1 cellular context compared by ENCODE assay signal in genomic region chr7:135490783-135491182, GRCh38.
TF ChIP-seq lines count a peak whose summit lies in the region.

No MANE protein-coding gene starts in this region.

TF ChIP-seq in K562, 482 proteins besides CTCF, POLR2A, EP300 and RAD21 (continued from another document):
- TF ChIP-seq ZNF212 (CRISPR knock-in tag; IDR thresholded peaks at IDR 0.05) (no peak), LCOR (CRISPR knock-in tag; IDR thresholded peaks at IDR 0.05) (no peak), ZNF146 (CRISPR knock-in tag; IDR thresholded peaks at IDR 0.05; ENCODE audit: unreplicated experiment) (no peak), TCF7 (IDR thresholded peaks at IDR 0.05; ENCODE audit: borderline replicate concordance) (no peak), KLF1 (tag; IDR thresholded peaks at IDR 0.05) (no peak), USF2 (CRISPR knock-in tag; IDR thresholded peaks at IDR 0.05) (no peak), RERE (CRISPR knock-in tag; IDR thresholded peaks at IDR 0.05; ENCODE audit: borderline replicate concordance) (no peak), SMAD4 (CRISPR knock-in tag; conservative IDR thresholded peaks at IDR 0.05) (no peak), POLR2B (IDR thresholded peaks at IDR 0.05; ENCODE audit: low read depth, partially characterized antibody) (no peak), ZNF444 (CRISPR knock-in tag; IDR thresholded peaks at IDR 0.05) (no peak), SMAD1 (IDR thresholded peaks at IDR 0.05; ENCODE audit: low read depth, low read length, partially characterized antibody) (peak; percentile 39), DIDO1 (tag; IDR thresholded peaks at IDR 0.05; ENCODE audit: low read depth) (no peak), MAFG (tag; conservative IDR thresholded peaks at IDR 0.05) (peak; percentile 61; the same call in 1 of the 2 replicates), MLX (CRISPR knock-in tag; conservative IDR thresholded peaks at IDR 0.05) (no peak), ZNF699 (CRISPR knock-in tag; IDR thresholded peaks at IDR 0.05; ENCODE audit: insufficient replicate concordance) (no peak), HDAC8 (tag; IDR thresholded peaks at IDR 0.05) (no peak), NRF1 (conservative IDR thresholded peaks at IDR 0.05 in 1 of 2, IDR thresholded peaks at IDR 0.05 in 1 of 2) (peak; percentile 36 to 41; a peak in 3 of 4 replicates), HNRNPH1 (optimal IDR thresholded peaks at IDR 0.05; ENCODE audit: low read depth, low read length) (no peak), STAT5A (IDR thresholded peaks at IDR 0.05; ENCODE audit: borderline replicate concordance, low read length) (no peak), ZNF24 (IDR thresholded peaks at IDR 0.05) (peak; percentile 96), RNF2 (IDR thresholded peaks at IDR 0.05) (no peak), NCOR1 (IDR thresholded peaks at IDR 0.05) (no peak), NFXL1 (CRISPR knock-in tag; IDR thresholded peaks at IDR 0.05) (0 out of 2 replicates have a peak, but pooled peaks have one; percentile 20), ZNF431 (CRISPR knock-in tag; IDR thresholded peaks at IDR 0.05) (no peak), NFIC (IDR thresholded peaks at IDR 0.05) (peak; percentile 99), ATF2 (CRISPR knock-in tag; IDR thresholded peaks at IDR 0.05) (no peak), CBFA2T3 (IDR thresholded peaks at IDR 0.05) (peak; percentile 51; the same call in 1 of the 2 replicates), ZNF644 (tag; IDR thresholded peaks at IDR 0.05; ENCODE audit: low read depth) (no peak), BRCA1 (IDR thresholded peaks at IDR 0.05) (no peak), BRCA1 (CRISPR knock-in tag; IDR thresholded peaks at IDR 0.05) (no peak), L3MBTL2 (IDR thresholded peaks at IDR 0.05) (0 out of 2 replicates have a peak, but pooled peaks have one; percentile 39), ZNF668 (CRISPR knock-in tag; IDR thresholded peaks at IDR 0.05) (no peak), MTA3 (IDR thresholded peaks at IDR 0.05; ENCODE audit: borderline replicate concordance) (peak; percentile 55; the same call in 1 of the 2 replicates), RAD51 (IDR thresholded peaks at IDR 0.05; ENCODE audit: borderline replicate concordance, low read depth) (no peak), KHSRP (IDR thresholded peaks at IDR 0.05) (no peak), RCOR1 (IDR thresholded peaks at IDR 0.05; ENCODE audit: borderline replicate concordance in 1 of 2, low read depth in 2 of 2, low read length in 2 of 2) (peak in 1 of 2 experiments; percentile 69; a peak in 1 of 4 replicates), TBP (optimal IDR thresholded peaks at IDR 0.05; ENCODE audit: low read depth, low read length) (no peak), HMG20B (CRISPR knock-in tag; IDR thresholded peaks at IDR 0.05) (no peak), ZNF696 (CRISPR knock-in tag; conservative IDR thresholded peaks at IDR 0.05) (no peak), CAMTA2 (CRISPR knock-in tag; conservative IDR thresholded peaks at IDR 0.05) (no peak), KDM1A (IDR thresholded peaks at IDR 0.05) (0 out of 4 replicates have a peak, but pooled peaks of 1 of the 2 experiments have one; percentile 7), THAP7 (CRISPR knock-in tag; IDR thresholded peaks at IDR 0.05) (no peak), NR2C2 (CRISPR knock-in tag; IDR thresholded peaks at IDR 0.05) (no peak), NR2C2 (tag; IDR thresholded peaks at IDR 0.05) (no peak), ZNF354B (CRISPR knock-in tag; IDR thresholded peaks at IDR 0.05) (no peak), TAF9B (IDR thresholded peaks at IDR 0.05; ENCODE audit: partially characterized antibody) (no peak), SMARCE1 (IDR thresholded peaks at IDR 0.05) (peak; percentile 87), TBL1XR1 (IDR thresholded peaks at IDR 0.05; ENCODE audit: low read length in 2 of 2) (0 out of 4 replicates have a peak, but pooled peaks of 1 of the 2 experiments have one; percentile 25)
TF ChIP-seq in K562: peak in this region for 66.
